Comparison of ENCODE assay signal across 23 cellular contexts in genomic region chr2:39537150-39537549, GRCh38.
"Had no signal": no experiment of that assay in that cellular context is flagged by ENCODE, and none has a peak within 500 bp of the region (broad histone marks: within the 10 kb centered on the region; RNA-seq: fewer than 3 reads in every experiment).

No MANE protein-coding gene starts in this region.

- ATAC-seq: effector memory CD8-positive, alpha-beta T cell; esophagus mucosa; left lobe of liver; lower lobe of right lung; right lobe of liver; stimulated activated naive B cell treated with anti-CD40 and anti-IgM and Interleukin-4, amounts not matched to agents 10 μg/mL and 1 μg/mL and 100 μg/mL, for 72 hours; upper lobe of right lung had no signal

- H3K4me1 Mint-ChIP-seq: activated B cell treated with CpG ODN at 0.5 μM for 24 hours, immature natural killer cell had no signal

- H3K9me3 ChIP-seq: lower lobe of right lung, right lobe of liver, thyroid gland, upper lobe of right lung had no signal

- DNase-seq: activated B cell treated with CpG ODN at 0.5 μM for 24 hours; activated gamma-delta T cell; central memory CD4-positive, alpha-beta T cell; effector memory CD8-positive, alpha-beta T cell; glutamatergic neuron; immature natural killer cell; lower lobe of right lung; mesendoderm; naive B cell; posterior cingulate gyrus; right lobe of liver; Right ventricle myocardium superior; small intestine; stimulated activated CD4-positive, alpha-beta T cell treated with anti-CD3 and anti-CD28 coated beads, Interleukin-2, amount 100 ng/mL, for 24 hours; stimulated activated naive B cell treated with anti-CD40 and anti-IgM and Interleukin-4, amounts not matched to agents 10 μg/mL and 1 μg/mL and 100 μg/mL, for 72 hours; T1000; thyroid gland; upper lobe of right lung had no signal

- H3K36me3 Mint-ChIP-seq: immature natural killer cell, naive B cell, neural progenitor cell had no signal

- H3K4me1 ChIP-seq: lower lobe of right lung, right lobe of liver, upper lobe of right lung had no signal

- H3K27me3 Mint-ChIP-seq: stimulated activated naive B cell treated with anti-CD40 and anti-IgM and Interleukin-4, amounts not matched to agents 10 μg/mL and 1 μg/mL and 100 μg/mL, for 72 hours had no signal

- H3K27ac Mint-ChIP-seq: activated B cell treated with CpG ODN at 0.5 μM for 24 hours; effector memory CD8-positive, alpha-beta T cell; immature natural killer cell; neural progenitor cell; stimulated activated naive B cell treated with anti-CD40 and anti-IgM and Interleukin-4, amounts not matched to agents 10 μg/mL and 1 μg/mL and 100 μg/mL, for 72 hours; T-helper 1 cell treated with Interleukin-12 subunit alpha and Interleukin-12 subunit beta and Interleukin-4 antibody, amounts not matched to agents 30 μg/mL and 1 μg/mL, for 36 hours had no signal

- H3K9me3 Mint-ChIP-seq: activated B cell treated with CpG ODN at 0.5 μM for 24 hours; effector memory CD8-positive, alpha-beta T cell; naive B cell had no signal

- H3K36me3 ChIP-seq: lower lobe of right lung, neural progenitor cell, right lobe of liver, thyroid gland, upper lobe of right lung had no signal

- H3K4me3 ChIP-seq: hepatocyte, lower lobe of right lung, neural progenitor cell, right lobe of liver, thyroid gland, upper lobe of right lung had no signal

- H3K4me3 Mint-ChIP-seq: activated B cell treated with CpG ODN at 0.5 μM for 24 hours; effector memory CD8-positive, alpha-beta T cell; immature natural killer cell; naive B cell; neural progenitor cell; stimulated activated naive B cell treated with anti-CD40 and anti-IgM and Interleukin-4, amounts not matched to agents 10 μg/mL and 1 μg/mL and 100 μg/mL, for 72 hours; T-helper 1 cell treated with Interleukin-12 subunit alpha and Interleukin-12 subunit beta and Interleukin-4 antibody, amounts not matched to agents 30 μg/mL and 1 μg/mL, for 36 hours had no signal
